In genomic region chr12:25014961-25015360, GRCh38 we compare ENCODE assay signal across 31 cellular contexts.
A peak's percentile ranks its signal among the peaks of the same experiment; 100 is the strongest.
DNase-seq lines count a peak whose midpoint lies in the region; ATAC-seq, FAIRE-seq and TF ChIP-seq lines count a peak whose summit lies in the region.
"Had no signal": no experiment of that assay in that cellular context is flagged by ENCODE, and none has a peak within 500 bp of the region (broad histone marks: within the 10 kb centered on the region; RNA-seq: fewer than 3 reads in every experiment).

No MANE protein-coding gene starts in this region.

- peaks cover 24 to 67% (median 53%) of the 10 kb centered on the region in 10 experiments; a peak in 19 of 20 replicates for H3K4me1 ChIP-seq in BLaER1 treated with 17β-estradiol and CSF1 and Interleukin-3, amounts not matched to agents 10 nM and 100 nM
- H3K4me1 ChIP-seq: colonic mucosa, left ventricle myocardium inferior, tibial nerve had no signal

- H3K4me2 ChIP-seq in BLaER1 treated with 17β-estradiol and CSF1 and Interleukin-3, amounts not matched to agents 10 nM and 100 nM, result peak overlapping the region; percentile 14 to 97 (median 50); a peak in 21 of 22 replicates

- DNase-seq in HTR-8/SVneo (ENCODE audit: insufficient read length, low spot score) (no peak), astrocyte of the spinal cord (ENCODE audit: low read depth, low spot score) (peak; percentile 37), iris pigment epithelial cell (ENCODE audit: low read depth) (peak; percentile 16), GM03348 (ENCODE audit: low spot score) (no peak), osteocyte (ENCODE audit: extremely low spot score, unreplicated experiment) (no peak)
- DNase-seq: activated CD4-positive, alpha-beta T cell treated with anti-CD3 and anti-CD28 coated beads for 36 hours; activated naive CD4-positive, alpha-beta T cell treated with anti-CD3 and anti-CD28 coated beads, Interleukin-2, amount 10 ng/mL, durations not matched to agents 7 days and 5 days; colonic mucosa; DMS 273 treated with DMSO at 0.1 percent for 48 hours; effector CD4-positive, alpha-beta T cell; head of caudate nucleus; left ventricle myocardium inferior; MG63; NCI-H1436; NCI-H345; NCI-H748 treated with DMSO at 0.1 percent for 48 hours; right cardiac atrium; SIG-M5; stimulated activated CD4-positive, alpha-beta T cell treated with anti-CD3 and anti-CD28 coated beads, Interleukin-12 subunit alpha, Interleukin-12 subunit beta, amount 100 ng/mL, for 4 hours; stimulated activated CD4-positive, alpha-beta T cell treated with anti-CD3 and anti-CD28 coated beads, Interleukin-4, amount 100 ng/mL, for 24 hours; T1000 had no signal

- no peak overlapping the region for H3K4me3 ChIP-seq in BLaER1 treated with 17β-estradiol and CSF1 and Interleukin-3, amounts not matched to agents 10 nM and 100 nM
- H3K4me3 ChIP-seq in astrocyte of the spinal cord (ENCODE audit: low read depth, low read length), result no peak overlapping the region
- H3K4me3 ChIP-seq: colonic mucosa, K562, left ventricle myocardium inferior, MG63, tibial nerve had no signal

- H3K27ac ChIP-seq in BLaER1 treated with 17β-estradiol and CSF1 and Interleukin-3, amounts not matched to agents 10 nM and 100 nM, result peak overlapping the region in 8 of 11 experiments; percentile 11 to 66 (median 34); a peak in 11 of 22 replicates
- H3K27ac ChIP-seq: colonic mucosa, epithelial cell of prostate, left ventricle myocardium inferior, tibial nerve, VCaP had no signal

- ATAC-seq in HG02840 (IDR thresholded peaks at IDR 0.05; ENCODE audit: low FRiP score, unreplicated experiment) (no peak), GM21360 (IDR thresholded peaks at IDR 0.05; ENCODE audit: unreplicated experiment) (no peak)
- ATAC-seq: activated CD4-positive, alpha-beta T cell treated with anti-CD3 and anti-CD28 coated beads for 36 hours; activated T-helper 17 cell treated with anti-CD3 and anti-CD28 coated beads, Interleukin-2, amount 50 U/mL, for 72 hours; K562; right cardiac atrium had no signal

- peaks cover 9 to 17% (median 13%) of the 10 kb centered on the region in 11 experiments; a peak in 21 of 22 replicates for H3K9me3 ChIP-seq in BLaER1 treated with 17β-estradiol and CSF1 and Interleukin-3, amounts not matched to agents 10 nM and 100 nM (replicated peaks in 1 of 11)
- H3K9me3 ChIP-seq: colonic mucosa, MG63 had no signal

- no peaks in the 10 kb centered on the region for H3K27me3 Mint-ChIP-seq in osteocyte (ENCODE audit: unreplicated experiment)
- H3K27me3 Mint-ChIP-seq: B cell had no signal

- H4K20me1 ChIP-seq in BLaER1 treated with 17β-estradiol and CSF1 and Interleukin-3, amounts not matched to agents 10 nM and 100 nM, result no peaks in the 10 kb centered on the region

- H3K36me3 ChIP-seq in BLaER1 treated with 17β-estradiol and CSF1 and Interleukin-3, amounts not matched to agents 10 nM and 100 nM, result peaks cover 0 to 73% (median 14%) of the 10 kb centered on the region in 11 experiments; a peak in 11 of 22 replicates
- H3K36me3 ChIP-seq: colonic mucosa, left ventricle myocardium inferior, MG63, tibial nerve had no signal

- no peaks in the 10 kb centered on the region for H3K36me3 Mint-ChIP-seq in osteocyte (ENCODE audit: unreplicated experiment)
- H3K36me3 Mint-ChIP-seq: activated naive CD4-positive, alpha-beta T cell treated with anti-CD3 and anti-CD28 coated beads, Interleukin-2, amount 10 ng/mL, durations not matched to agents 7 days and 5 days had no signal

- no peak overlapping the region for H3K4me3 Mint-ChIP-seq in osteocyte (ENCODE audit: unreplicated experiment)
- H3K4me3 Mint-ChIP-seq: activated CD4-positive, alpha-beta T cell treated with anti-CD3 and anti-CD28 coated beads for 36 hours; activated naive CD4-positive, alpha-beta T cell treated with anti-CD3 and anti-CD28 coated beads, Interleukin-2, amount 10 ng/mL, durations not matched to agents 7 days and 5 days; activated T-helper 17 cell treated with anti-CD3 and anti-CD28 coated beads, Interleukin-2, amount 50 U/mL, for 72 hours; B cell had no signal

- peak; percentile 20 for FAIRE-seq in HTR-8/SVneo (lab: Jason Lieb, UNC)
- FAIRE-seq: K562, keratinocyte had no signal

- in situ Hi-C loops in astrocyte of the spinal cord (cut with HindIII; ENCODE audit: low sequenced_read_pairs), result no loop called here

- H3K9ac ChIP-seq in BLaER1 treated with 17β-estradiol and CSF1 and Interleukin-3, amounts not matched to agents 10 nM and 100 nM, result peak overlapping the region in 4 of 11 experiments; percentile 9 to 32 (median 18); a peak in 4 of 22 replicates

- H3K27me3 ChIP-seq in BLaER1 treated with 17β-estradiol and CSF1 and Interleukin-3, amounts not matched to agents 10 nM and 100 nM, result no peaks in the 10 kb centered on the region
- H3K27me3 ChIP-seq: colonic mucosa, tibial nerve had no signal

- H3K4me1 Mint-ChIP-seq in osteocyte (ENCODE audit: unreplicated experiment), result peaks cover 26% of the 10 kb centered on the region
- H3K4me1 Mint-ChIP-seq: activated naive CD4-positive, alpha-beta T cell treated with anti-CD3 and anti-CD28 coated beads, Interleukin-2, amount 10 ng/mL, durations not matched to agents 7 days and 5 days; activated T-helper 17 cell treated with anti-CD3 and anti-CD28 coated beads, Interleukin-2, amount 50 U/mL, for 72 hours had no signal

- no peak overlapping the region for H3K27ac Mint-ChIP-seq in osteocyte (ENCODE audit: unreplicated experiment)
- H3K27ac Mint-ChIP-seq: activated CD4-positive, alpha-beta T cell treated with anti-CD3 and anti-CD28 coated beads for 36 hours; activated naive CD4-positive, alpha-beta T cell treated with anti-CD3 and anti-CD28 coated beads, Interleukin-2, amount 10 ng/mL, durations not matched to agents 7 days and 5 days; activated T-helper 17 cell treated with anti-CD3 and anti-CD28 coated beads, Interleukin-2, amount 50 U/mL, for 72 hours; B cell had no signal

- no peaks in the 10 kb centered on the region for H3K9me3 Mint-ChIP-seq in osteocyte (ENCODE audit: unreplicated experiment)
- H3K9me3 Mint-ChIP-seq: activated naive CD4-positive, alpha-beta T cell treated with anti-CD3 and anti-CD28 coated beads, Interleukin-2, amount 10 ng/mL, durations not matched to agents 7 days and 5 days; activated T-helper 17 cell treated with anti-CD3 and anti-CD28 coated beads, Interleukin-2, amount 50 U/mL, for 72 hours had no signal

- TF ChIP-seq CTCF in astrocyte of the spinal cord (IDR thresholded peaks at IDR 0.05; ENCODE audit: low read depth, low read length) (no peak), osteocyte (IDR thresholded peaks at IDR 0.05) (no peak)

Comparison
In these comparisons a context has a peak if more than half of its experiments do, and no peak if none do; other contexts are left out.
1. DNase-seq: peak in astrocyte of the spinal cord (single experiment) and iris pigment epithelial cell (single experiment); none in HTR-8/SVneo (single experiment), GM03348 (single experiment) and osteocyte (single experiment).